Comparison of ENCODE assay signal across 7 cellular contexts in genomic region chr3:46957421-46957820, GRCh38. TPM values are rescaled to one million over a fixed set of nuclear protein-coding genes. Genes with fewer than 3 reads are reported as not detected.
A peak's percentile ranks its signal among the peaks of the same experiment; 100 is the strongest.
DNase-seq lines count a peak whose midpoint lies in the region; ATAC-seq, FAIRE-seq and TF ChIP-seq lines count a peak whose summit lies in the region.
"Not testable (repeated sequence)": the region's sequence is repeated elsewhere in the genome, so short reads cannot be mapped to it uniquely, and the experiment has no call there.

No MANE protein-coding gene starts in this region.

- TF ChIP-seq CTCF in CD14-positive monocyte (IDR thresholded peaks at IDR 0.05); GM12878 (IDR thresholded peaks at IDR 0.05 in 2 of 3, conservative IDR thresholded peaks at IDR 0.05 in 1 of 3; ENCODE audit: control insufficient read depth in 2 of 3, extremely low read depth in 1 of 3, insufficient read depth in 1 of 3, low read depth in 3 of 3, low read length in 3 of 3); left ventricle myocardium inferior (IDR thresholded peaks at IDR 0.05; ENCODE audit: borderline replicate concordance); left lung (IDR thresholded peaks at IDR 0.05): not testable (repeated sequence)

- ATAC-seq in GM12878; natural killer cell treated with Interleukin-12 subunit alpha and Interleukin-12 subunit beta and Interleukin-15 and Interleukin-18, amount 100 ng/mL, for 72 hours; stimulated activated naive B cell treated with anti-CD40 and anti-IgM and Interleukin-4, amounts not matched to agents 10 μg/mL and 1 μg/mL and 100 μg/mL, for 72 hours (replicated peaks): not testable (repeated sequence)
- ATAC-seq in left lung = peak; percentile 9

- TF ChIP-seq EP300 in GM12878 (IDR thresholded peaks at IDR 0.05; ENCODE audit: borderline replicate concordance in 1 of 2, control insufficient read depth in 1 of 2, low read depth in 2 of 2, low read length in 2 of 2) = not testable (repeated sequence)

- not testable (repeated sequence) for H3K27me3 ChIP-seq in Karpas-422 (ENCODE audit: low read length); GM12878 (replicated peaks in 1 of 2; ENCODE audit: control insufficient read depth in 2 of 2, insufficient read depth in 2 of 2, low read length in 1 of 2); left ventricle myocardium inferior (ENCODE audit: low read depth); left lung

- 54% methylated on average over 10 of the region's 10 CpGs for WGBS in GM12878 (ENCODE audit: insufficient coverage, insufficient replicate concordance, low lambda C conversion rate, missing lambda C conversion rate)

- not testable (repeated sequence) for H3K4me3 ChIP-seq in Karpas-422 (ENCODE audit: low read length); GM12878; left ventricle myocardium inferior; left lung

- H2AFZ ChIP-seq in Karpas-422 (ENCODE audit: low read length); GM12878 (ENCODE audit: control insufficient read depth, low read depth, low read length): not testable (repeated sequence)

- DNase-seq in CD14-positive monocyte (ENCODE audit: low spot score); Karpas-422; GM12878 (ENCODE audit: low read depth, low spot score); left ventricle myocardium inferior; left lung; natural killer cell treated with Interleukin-12 subunit alpha and Interleukin-12 subunit beta and Interleukin-15 and Interleukin-18, amount 100 ng/mL, for 72 hours (ENCODE audit: low spot score); stimulated activated naive B cell treated with anti-CD40 and anti-IgM and Interleukin-4, amounts not matched to agents 10 μg/mL and 1 μg/mL and 100 μg/mL, for 72 hours: not testable (repeated sequence)

- H3K9ac ChIP-seq in Karpas-422 (ENCODE audit: low read length); GM12878 (ENCODE audit: control insufficient read depth, insufficient read depth, low read length): not testable (repeated sequence)

- H4K20me1 ChIP-seq in Karpas-422 (ENCODE audit: insufficient read depth, low read depth, low read length) = peaks cover 35% of the 10 kb centered on the region
- H4K20me1 ChIP-seq in GM12878 (ENCODE audit: control insufficient read depth, insufficient read depth) = not testable (repeated sequence)

- peaks cover 94% of the 10 kb centered on the region for H3K4me1 Mint-ChIP-seq in CD14-positive monocyte
- peaks cover 84 to 95% of the 10 kb centered on the region in 2 donors for H3K4me1 Mint-ChIP-seq in natural killer cell treated with Interleukin-12 subunit alpha and Interleukin-12 subunit beta and Interleukin-15 and Interleukin-18, amount 100 ng/mL, for 72 hours (ENCODE audit: low read depth in 2 of 2)
- H3K4me1 Mint-ChIP-seq in stimulated activated naive B cell treated with anti-CD40 and anti-IgM and Interleukin-4, amounts not matched to agents 10 μg/mL and 1 μg/mL and 100 μg/mL, for 72 hours = peaks cover 81 to 98% of the 10 kb centered on the region in 2 donors

- not testable (repeated sequence) for TF ChIP-seq RAD21 in GM12878 (IDR thresholded peaks at IDR 0.05; ENCODE audit: insufficient read depth, low read depth, low read length)

- peaks cover 24 to 33% of the 10 kb centered on the region in 2 donors for H3K36me3 Mint-ChIP-seq in CD14-positive monocyte
- not testable (repeated sequence) for H3K36me3 Mint-ChIP-seq in natural killer cell treated with Interleukin-12 subunit alpha and Interleukin-12 subunit beta and Interleukin-15 and Interleukin-18, amount 100 ng/mL, for 72 hours
- H3K36me3 Mint-ChIP-seq in stimulated activated naive B cell treated with anti-CD40 and anti-IgM and Interleukin-4, amounts not matched to agents 10 μg/mL and 1 μg/mL and 100 μg/mL, for 72 hours = peaks cover 45 to 66% of the 10 kb centered on the region in 2 donors

- H3K27me3 Mint-ChIP-seq in CD14-positive monocyte (ENCODE audit: low read depth in 3 of 3); natural killer cell treated with Interleukin-12 subunit alpha and Interleukin-12 subunit beta and Interleukin-15 and Interleukin-18, amount 100 ng/mL, for 72 hours; stimulated activated naive B cell treated with anti-CD40 and anti-IgM and Interleukin-4, amounts not matched to agents 10 μg/mL and 1 μg/mL and 100 μg/mL, for 72 hours: not testable (repeated sequence)

- H3K27ac ChIP-seq in Karpas-422 (ENCODE audit: low read length) = peak overlapping the region; percentile 91
- H3K27ac ChIP-seq in GM12878 (ENCODE audit: control insufficient read depth, insufficient read depth) = peak overlapping the region; percentile 49; the same call in 1 of the 2 replicates
- peak overlapping the region; percentile 42 for H3K27ac ChIP-seq in left ventricle myocardium inferior (replicated peaks)
- H3K27ac ChIP-seq in left lung = peak overlapping the region in 1 of 2 donors; percentile 45

- not testable (repeated sequence) for H3K9me3 Mint-ChIP-seq in CD14-positive monocyte; natural killer cell treated with Interleukin-12 subunit alpha and Interleukin-12 subunit beta and Interleukin-15 and Interleukin-18, amount 100 ng/mL, for 72 hours; stimulated activated naive B cell treated with anti-CD40 and anti-IgM and Interleukin-4, amounts not matched to agents 10 μg/mL and 1 μg/mL and 100 μg/mL, for 72 hours

- not testable (repeated sequence) for H3K9me3 ChIP-seq in Karpas-422 (ENCODE audit: low read length); GM12878 (replicated peaks; ENCODE audit: control insufficient read depth, insufficient read depth, low read length); left ventricle myocardium inferior (replicated peaks); left lung

- not testable (repeated sequence) for H3K9me2 ChIP-seq in Karpas-422 (replicated peaks; ENCODE audit: insufficient read depth, low read length)

- H3K79me2 ChIP-seq in Karpas-422 (ENCODE audit: low read length) (peaks cover 98% of the 10 kb centered on the region), GM12878 (ENCODE audit: control insufficient read depth, insufficient read depth, low read length) (peaks cover 96% of the 10 kb centered on the region)

- H3K4me1 ChIP-seq in Karpas-422 (ENCODE audit: low read length) = peaks cover 96% of the 10 kb centered on the region
- peaks cover 80% of the 10 kb centered on the region for H3K4me1 ChIP-seq in GM12878 (ENCODE audit: control insufficient read depth, insufficient read depth, low read length)
- H3K4me1 ChIP-seq in left ventricle myocardium inferior = peaks cover 96% of the 10 kb centered on the region
- H3K4me1 ChIP-seq in left lung = peaks cover 30 to 94% of the 10 kb centered on the region in 2 donors

- SMC1A ChIA-PET in GM12878 (lab: Charles Lee; ENCODE audit: uncharacterized antibody, unreplicated experiment) = interaction anchor here (1.0 to 17.2 kb wide), 9 partner anchors 8 to 87 kb away, joined by 3 to 298 read pairs (median 6); partner anchors contain the start of gene NBEAL2

- H3K4me2 ChIP-seq in Karpas-422 (ENCODE audit: low read depth, low read length, poor library complexity, severe bottlenecking); GM12878 (ENCODE audit: control insufficient read depth, insufficient read depth): not testable (repeated sequence)

- POLR2A ChIA-PET in GM12878 (lab: Charles Lee) = interaction anchor here (0.6 to 1.9 kb wide), 8 partner anchors 8 to 332 kb away, joined by 3 to 15 read pairs (median 4); no protein-coding TSS in a partner anchor

- intact Hi-C loops in CD14-positive monocyte (cut with micrococcal nuclease) = loop anchor here in 1 of 2 donors (10.0 kb wide), 1 partner anchor 553 kb away; the partner anchor contains the start of genes CCR5AS and CCRL2
- intact Hi-C loops in GM12878 (cut with micrococcal nuclease; ENCODE audit: unreplicated experiment); left ventricle myocardium inferior (cut with micrococcal nuclease); left lung (cut with DNase I): not testable (repeated sequence)

- H3K4me3 Mint-ChIP-seq in CD14-positive monocyte; natural killer cell treated with Interleukin-12 subunit alpha and Interleukin-12 subunit beta and Interleukin-15 and Interleukin-18, amount 100 ng/mL, for 72 hours: not testable (repeated sequence)
- peak overlapping the region in 1 of 2 donors; percentile 12 for H3K4me3 Mint-ChIP-seq in stimulated activated naive B cell treated with anti-CD40 and anti-IgM and Interleukin-4, amounts not matched to agents 10 μg/mL and 1 μg/mL and 100 μg/mL, for 72 hours

- in situ Hi-C loops in GM12878 (cut with MboI) = not testable (repeated sequence)

- FAIRE-seq in GM12878 (lab: Jason Lieb, UNC) = not testable (repeated sequence)

- TF ChIP-seq POLR2A in GM12878 (IDR thresholded peaks at IDR 0.05; ENCODE audit: low read depth, low read length) = not testable (repeated sequence)

- CTCF ChIA-PET in GM12878 (lab: Yijun Ruan, JAX) = interaction anchor here (1.3 to 5.4 kb wide), 3 partner anchors 10 to 31 kb away, joined by 5 to 31 read pairs (median 11); no protein-coding TSS in a partner anchor

- H3K36me3 ChIP-seq in Karpas-422 (ENCODE audit: insufficient read depth, low read length); GM12878 (ENCODE audit: control insufficient read depth in 2 of 2, insufficient read depth in 2 of 2, low read length in 1 of 2); left ventricle myocardium inferior; left lung: not testable (repeated sequence)

- BruUV-seq in GM12878 (replicated peaks; lab: Mats Ljungman, UMichigan) = not testable (repeated sequence)

- H3K27ac Mint-ChIP-seq in CD14-positive monocyte = peak overlapping the region in 4 of 7 donors; percentile 31 to 62 (median 52)
- H3K27ac Mint-ChIP-seq in natural killer cell treated with Interleukin-12 subunit alpha and Interleukin-12 subunit beta and Interleukin-15 and Interleukin-18, amount 100 ng/mL, for 72 hours = peak overlapping the region; percentile 80 to 87
- H3K27ac Mint-ChIP-seq in stimulated activated naive B cell treated with anti-CD40 and anti-IgM and Interleukin-4, amounts not matched to agents 10 μg/mL and 1 μg/mL and 100 μg/mL, for 72 hours = peak overlapping the region; percentile 43

- RAD21 ChIA-PET in GM12878 (lab: Charles Lee; ENCODE audit: unreplicated experiment) = interaction anchor here (2.7 to 7.0 kb wide), 5 partner anchors 9 to 31 kb away, joined by 7 to 48 read pairs (median 18); partner anchors contain the start of gene NBEAL2

RNA-seq across cellular contexts. Expression of gene CCDC12, which starts 19.1 kb away (rescaled TPM):
- polyA plus RNA-seq in CD14-positive monocyte (10 to 100 TPM; 50.1 to 55.8 TPM), GM12878 (2011; rRNA removed) (31.2 and 45.6 TPM in 2 replicates), GM12878 (2014; fragmentation: Illumina TruSeq; extraction: Trizol) (11.2 and 63.3 TPM in 2 replicates), GM12878 (2014; fragmentation: Nextera tagmentation; extraction: Ambion mirVana) (10 to 100 TPM in 1 of 2 experiments, 1 to 10 TPM in 1; 9.2 to 22.5 TPM), GM12878 (2014; rRNA removed) (59.3 and 67.6 TPM in 2 replicates), GM12878 (2016; fragmentation: Nextera tagmentation; extraction: Ambion mirVana) (10 to 100 TPM; 83.1 to 91.4 TPM)
- total RNA-seq in Karpas-422 (2014; rRNA removed; shearing (Covaris generic); ENCODE audit: low replicate concordance) = 40.2 and 83.5 TPM in 2 replicates
- 111 and 121 TPM in 2 replicates for total RNA-seq in GM12878 (2013; cell fraction: nucleolus; rRNA removed)
- total RNA-seq in GM12878 (2014; rRNA removed) (46.9 and 53.0 TPM in 2 replicates), GM12878 (2014; rRNA removed; fragmentation: Illumina TruSeq; extraction: Trizol) (67.3 and 72.4 TPM in 2 replicates), GM12878 (2021) (65.8 and 65.9 TPM in 2 replicates), left ventricle myocardium inferior (31.0 TPM), left lung (10 to 100 TPM; 34.7 to 43.7 TPM)
- polyA plus RNA-seq in GM12878 (2011; ENCODE audit: low read depth) = 29.4 TPM
- 52.2 and 68.0 TPM in 2 replicates for polyA plus RNA-seq in GM12878 (2011; cell fraction: cytosol; rRNA removed)
- polyA plus RNA-seq in GM12878 (2011; cell fraction: nucleus; rRNA removed) = 63.4 and 85.5 TPM in 2 replicates
- polyA plus RNA-seq in GM12878 (2012) = 47.7 and 72.7 TPM in 2 replicates
- 69.5 and 77.8 TPM in 2 replicates for polyA minus RNA-seq in GM12878 (2011; rRNA and poly(A)+ RNA removed)
- polyA minus RNA-seq in GM12878 (2011; cell fraction: cytosol; rRNA and poly(A)+ RNA removed) = 15.6 and 18.2 TPM in 2 replicates
- polyA minus RNA-seq in GM12878 (2011; cell fraction: nucleus; rRNA and poly(A)+ RNA removed) = 64.3 and 144 TPM in 2 replicates
- total RNA-seq in natural killer cell treated with Interleukin-12 subunit alpha and Interleukin-12 subunit beta and Interleukin-15 and Interleukin-18, amount 100 ng/mL, for 72 hours = 10 to 100 TPM; 58.0 to 89.8 TPM

RNA-seq across cellular contexts. Expression of gene NBEAL2, which starts 22.0 kb away (rescaled TPM):
- polyA plus RNA-seq in CD14-positive monocyte (10 to 100 TPM; 10.4 to 17.3 TPM), GM12878 (2011; rRNA removed) (17.1 and 29.0 TPM in 2 replicates), GM12878 (2014; fragmentation: Illumina TruSeq; extraction: Trizol) (16.4 and 41.4 TPM in 2 replicates), GM12878 (2014; fragmentation: Nextera tagmentation; extraction: Ambion mirVana) (under 1 TPM; 0.07 to 0.18 TPM), GM12878 (2014; rRNA removed) (96.3 and 110 TPM in 2 replicates), GM12878 (2016; fragmentation: Nextera tagmentation; extraction: Ambion mirVana) (10 to 100 TPM; 22.5 to 29.7 TPM)
- 60.5 and 133 TPM in 2 replicates for total RNA-seq in Karpas-422 (2014; rRNA removed; shearing (Covaris generic); ENCODE audit: low replicate concordance)
- total RNA-seq in GM12878 (2013; cell fraction: nucleolus; rRNA removed) = 152 and 168 TPM in 2 replicates
- total RNA-seq in GM12878 (2014; rRNA removed) (47.2 and 52.0 TPM in 2 replicates), GM12878 (2014; rRNA removed; fragmentation: Illumina TruSeq; extraction: Trizol) (19.7 and 21.8 TPM in 2 replicates), GM12878 (2021) (106 and 127 TPM in 2 replicates), left ventricle myocardium inferior (12.6 TPM), left lung (100 to 1,000 TPM in 1 of 2 donors, 10 to 100 TPM in 1; 99.6 to 148 TPM)
- polyA plus RNA-seq in GM12878 (2011; ENCODE audit: low read depth) = 27.1 TPM
- 39.5 and 52.6 TPM in 2 replicates for polyA plus RNA-seq in GM12878 (2011; cell fraction: cytosol; rRNA removed)
- polyA plus RNA-seq in GM12878 (2011; cell fraction: nucleus; rRNA removed) = 940 and 1,024 TPM in 2 replicates
- 62.9 and 78.4 TPM in 2 replicates for polyA plus RNA-seq in GM12878 (2012)
- polyA minus RNA-seq in GM12878 (2011; rRNA and poly(A)+ RNA removed) = 21.7 and 46.1 TPM in 2 replicates
- polyA minus RNA-seq in GM12878 (2011; cell fraction: cytosol; rRNA and poly(A)+ RNA removed) = 21.8 and 25.3 TPM in 2 replicates
- polyA minus RNA-seq in GM12878 (2011; cell fraction: nucleus; rRNA and poly(A)+ RNA removed) = 95.1 and 139 TPM in 2 replicates
- total RNA-seq in natural killer cell treated with Interleukin-12 subunit alpha and Interleukin-12 subunit beta and Interleukin-15 and Interleukin-18, amount 100 ng/mL, for 72 hours = 100 to 1,000 TPM; 121 to 255 TPM
